In the genomic region with DNA sequence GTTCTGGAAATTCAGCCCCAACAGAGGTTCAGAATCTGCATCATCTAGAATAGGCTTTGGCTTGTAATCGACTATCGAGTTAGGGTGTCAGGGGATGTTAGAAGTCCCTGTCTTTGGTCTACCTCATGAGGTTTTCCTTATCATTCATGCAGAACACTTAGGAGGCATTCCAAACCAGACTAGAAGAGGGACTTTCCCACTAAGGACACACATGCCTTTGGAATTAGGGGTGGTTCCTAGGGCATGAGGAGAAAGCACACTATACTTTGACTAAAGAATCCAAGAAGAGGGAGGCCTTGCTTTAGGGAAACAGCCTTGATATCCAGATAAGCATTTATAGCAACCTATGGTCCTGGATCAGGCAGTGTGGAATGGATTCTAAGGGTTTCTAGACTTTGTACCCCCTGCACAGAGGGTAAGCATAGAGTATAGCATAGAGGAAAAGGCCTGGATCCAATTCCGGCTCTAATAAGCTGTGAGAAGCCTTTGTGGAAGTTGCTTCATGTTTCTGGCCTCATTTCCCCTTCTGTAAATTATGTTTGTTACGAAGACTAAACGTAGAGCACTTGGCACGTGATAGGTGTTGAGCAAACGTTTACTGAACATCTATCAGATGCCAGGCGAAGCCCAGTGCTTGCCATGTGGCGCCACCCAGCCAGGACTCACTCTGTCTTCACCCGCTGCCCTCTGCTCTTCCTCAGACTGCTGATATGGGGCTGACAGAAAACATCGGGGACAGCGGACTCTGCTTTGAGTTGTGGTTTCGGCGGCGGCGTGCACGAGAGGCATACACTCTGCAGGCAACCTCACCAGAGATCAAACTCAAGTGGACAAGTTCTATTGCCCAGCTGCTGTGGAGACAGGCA, we compare ENCODE assay signal across 10 cellular contexts. TPM values are rescaled to one million over a fixed set of nuclear protein-coding genes. Genes with fewer than 3 reads are reported as not detected.
DNase-seq lines count a peak whose midpoint lies in the region; ATAC-seq and TF ChIP-seq lines count a peak whose summit lies in the region.
"Had no signal": no experiment of that assay in that cellular context is flagged by ENCODE, and none has a peak within 500 bp of the region (broad histone marks: within the 10 kb centered on the region; RNA-seq: fewer than 3 reads in every experiment).

No MANE protein-coding gene starts in this region.

- WGBS in H9 (ENCODE audit: extremely low coverage, insufficient read length, low lambda C conversion rate), result no CpG with 5 or more reads among the region's 17 CpGs

- H3K9me3 ChIP-seq in CD4-positive, alpha-beta memory T cell (ENCODE audit: control insufficient read depth in 1 of 2, low read length in 2 of 2), result no peaks in the 10 kb centered on the region
- H3K9me3 ChIP-seq in neutrophil, result no peaks in the 10 kb centered on the region
- H3K9me3 ChIP-seq in colonic mucosa, result no peaks in the 10 kb centered on the region
- no peaks in the 10 kb centered on the region for H3K9me3 ChIP-seq in H9 (ENCODE audit: control insufficient read depth, low read depth, low read length)

- no peaks in the 10 kb centered on the region for H3K36me3 ChIP-seq in CD4-positive, alpha-beta memory T cell (ENCODE audit: insufficient read depth, low read length)
- H3K36me3 ChIP-seq in neutrophil (peaks cover 40% of the 10 kb centered on the region), colonic mucosa (peaks cover 13% of the 10 kb centered on the region)

- no peak overlapping the region for H2AFZ ChIP-seq in H9 (ENCODE audit: low read length)

- no peak overlapping the region for H3K9ac ChIP-seq in colonic mucosa (ENCODE audit: low read depth in 2 of 2, low read length in 2 of 2)
- H3K9ac ChIP-seq in H9 (ENCODE audit: extremely low read depth, insufficient read length, low read length), result no peak overlapping the region

- TF ChIP-seq CTCF in fibroblast of the aortic adventitia (IDR thresholded peaks at IDR 0.05; ENCODE audit: insufficient read depth, low read length) (no peak), neutrophil (IDR thresholded peaks at IDR 0.05) (peak; percentile 14), colonic mucosa (IDR thresholded peaks at IDR 0.05) (no peak), H9 (conservative IDR thresholded peaks at IDR 0.05) (no peak), GM10248 (IDR thresholded peaks at IDR 0.05; ENCODE audit: control extremely low read depth, extremely low read depth, low read depth, missing control alignments) (no peak)

- H2AK5ac ChIP-seq in H9 (ENCODE audit: insufficient read length, low read length), result no peak overlapping the region

- H2BK12ac ChIP-seq in H9 (ENCODE audit: insufficient read length, low read depth, low read length), result no peak overlapping the region

- no peaks in the 10 kb centered on the region for H3K27me3 ChIP-seq in CD4-positive, alpha-beta memory T cell (ENCODE audit: insufficient read depth, low read length)
- H3K27me3 ChIP-seq in neutrophil, result no peaks in the 10 kb centered on the region
- no peaks in the 10 kb centered on the region for H3K27me3 ChIP-seq in colonic mucosa
- H3K27me3 ChIP-seq in H9 (ENCODE audit: insufficient read depth, low read length), result no peaks in the 10 kb centered on the region

- no peak overlapping the region for H3K4me3 ChIP-seq in CD4-positive, alpha-beta memory T cell (ENCODE audit: low read length in 2 of 2)
- H3K4me3 ChIP-seq in fibroblast of the aortic adventitia (ENCODE audit: low read depth, low read length), result no peak overlapping the region
- H3K4me3 ChIP-seq in neutrophil (ENCODE audit: low read depth in 1 of 2, low read length in 1 of 2), result peak overlapping the region; percentile 60 to 71
- no peak overlapping the region for H3K4me3 ChIP-seq in colonic mucosa

- H4K5ac ChIP-seq in H9 (ENCODE audit: insufficient read length, low read depth, low read length), result no peak overlapping the region

- H3K36me3 Mint-ChIP-seq in CD4-positive, alpha-beta memory T cell, result peaks cover 0 to 2% of the 10 kb centered on the region in 2 donors
- H3K36me3 Mint-ChIP-seq in H9 (ENCODE audit: insufficient read depth in 1 of 3, low read depth in 3 of 3), result peaks cover 57 to 94% (median 81%) of the 10 kb centered on the region in 3 experiments
- no peaks in the 10 kb centered on the region for H3K36me3 Mint-ChIP-seq in activated naive CD4-positive, alpha-beta T cell treated with anti-CD3 and anti-CD28 coated beads, Interleukin-2, amount 50 U/mL, for 72 hours

- no peak overlapping the region for H3T11ph ChIP-seq in H9 (ENCODE audit: low read length)

- H3K27ac ChIP-seq in CD4-positive, alpha-beta memory T cell (ENCODE audit: low read depth, low read length), result no peak overlapping the region
- H3K27ac ChIP-seq in neutrophil, result peak overlapping the region; percentile 97
- no peak overlapping the region for H3K27ac ChIP-seq in colonic mucosa
- H3K27ac ChIP-seq in H9 (ENCODE audit: insufficient read length, low read depth, low read length), result no peak overlapping the region

- H4K8ac ChIP-seq in H9 (replicated peaks; ENCODE audit: insufficient read length, low read depth, low read length), result no peak overlapping the region

- H3K4me1 Mint-ChIP-seq in CD4-positive, alpha-beta memory T cell, result peaks cover 20 to 36% (median 28%) of the 10 kb centered on the region in 4 donors
- peaks cover 16% of the 10 kb centered on the region in 2 experiments for H3K4me1 Mint-ChIP-seq in H9

- no peak overlapping the region for H3K18ac ChIP-seq in H9 (ENCODE audit: insufficient read length, low read depth, low read length)

- H3K79me1 ChIP-seq in H9 (ENCODE audit: insufficient read depth, low read depth, low read length, poor library complexity, severe bottlenecking), result no peaks in the 10 kb centered on the region

- H4K91ac ChIP-seq in H9 (ENCODE audit: insufficient read length, low read depth, low read length), result no peak overlapping the region

- H3K27me3 Mint-ChIP-seq in CD4-positive, alpha-beta memory T cell, result peaks cover 0 to 1% of the 10 kb centered on the region in 2 donors
- peaks cover 2% of the 10 kb centered on the region; the same call in 1 of the 2 replicates for H3K27me3 Mint-ChIP-seq in H9 (ENCODE audit: low read depth)

- no peak overlapping the region for H3K4me2 ChIP-seq in H9 (ENCODE audit: insufficient read depth, insufficient read length, low read length)

- no peak overlapping the region for H3K23ac ChIP-seq in H9 (ENCODE audit: insufficient read length, low read depth, low read length)

- no peak overlapping the region for H3K56ac ChIP-seq in H9 (ENCODE audit: insufficient read length, low read depth, low read length)

- CTCF ChIA-PET in CD4-positive, alpha-beta memory T cell (lab: Charles Lee; ENCODE audit: partially characterized antibody), result interaction anchor here (1.2 to 3.5 kb wide), 3 partner anchors 19 to 71 kb away, joined by 7 to 23 read pairs (median 11); no protein-coding TSS in a partner anchor
- CTCF ChIA-PET in GM10248 (lab: Yijun Ruan, JAX), result interaction anchor here (0.8 to 5.7 kb wide), 6 partner anchors 17 to 70 kb away, joined by 3 to 62 read pairs (median 16); a partner anchor contains a TSS

- no peak overlapping the region for H2BK20ac ChIP-seq in H9 (ENCODE audit: low read depth, low read length, poor library complexity, severe bottlenecking)

- peaks cover 18% of the 10 kb centered on the region for H3K4me1 ChIP-seq in CD4-positive, alpha-beta memory T cell (ENCODE audit: insufficient read depth, low read length)
- H3K4me1 ChIP-seq in neutrophil (ENCODE audit: control insufficient read depth in 1 of 2, insufficient read depth in 1 of 2, low read depth in 1 of 2, low read length in 1 of 2) (peaks cover 50 to 58% of the 10 kb centered on the region in 2 experiments), colonic mucosa (peaks cover 4% of the 10 kb centered on the region), H9 (ENCODE audit: insufficient read depth, low read length) (no peaks in the 10 kb centered on the region; the same call in 1 of the 2 replicates)

- intact Hi-C loops in CD4-positive, alpha-beta memory T cell (cut with micrococcal nuclease), result no loop called here
- intact Hi-C loops in colonic mucosa (cut with DNase I), result no loop called here

- POLR2A ChIA-PET in CD4-positive, alpha-beta memory T cell (lab: Charles Lee; ENCODE audit: partially characterized antibody), result interaction anchor here (1.3 kb wide), 1 partner anchor 19 kb away, joined by 4 read pairs; no protein-coding TSS in a partner anchor
- POLR2A ChIA-PET in GM10248 (lab: Yijun Ruan, JAX), result no interaction called here

- no peaks in the 10 kb centered on the region for H3K23me2 ChIP-seq in H9 (ENCODE audit: insufficient read length, low read depth, low read length, poor library complexity, severe bottlenecking)

- H4K20me1 ChIP-seq in H9 (ENCODE audit: control insufficient read depth, insufficient read depth, insufficient read length), result no peaks in the 10 kb centered on the region

- no peak overlapping the region for H3K14ac ChIP-seq in H9 (ENCODE audit: insufficient read depth, low read length)

- H3K79me2 ChIP-seq in H9 (ENCODE audit: insufficient read depth, low read length), result no peaks in the 10 kb centered on the region

- no peak for ATAC-seq in activated naive CD4-positive, alpha-beta T cell treated with anti-CD3 and anti-CD28 coated beads, Interleukin-2, amount 50 U/mL, for 72 hours

- H2BK15ac ChIP-seq in H9 (ENCODE audit: low read depth, low read length), result no peak overlapping the region

- no peak overlapping the region for H3K4ac ChIP-seq in H9 (ENCODE audit: low read depth, low read length)

- H2BK120ac ChIP-seq in H9 (ENCODE audit: low read depth, low read length, poor library complexity, severe bottlenecking), result no peak overlapping the region

- no peak overlapping the region for H2BK5ac ChIP-seq in H9 (ENCODE audit: insufficient read length, low read length)

- H3K9me3 Mint-ChIP-seq in CD4-positive, alpha-beta memory T cell, result peaks cover 0 to 3% (median 0%) of the 10 kb centered on the region in 8 donors
- no peaks in the 10 kb centered on the region; a peak in 1 of 5 replicates for H3K9me3 Mint-ChIP-seq in H9
- no peaks in the 10 kb centered on the region for H3K9me3 Mint-ChIP-seq in activated naive CD4-positive, alpha-beta T cell treated with anti-CD3 and anti-CD28 coated beads, Interleukin-2, amount 50 U/mL, for 72 hours

- H3K27ac Mint-ChIP-seq in CD4-positive, alpha-beta memory T cell, result peak overlapping the region; percentile 62 to 100 (median 99)
- H3K27ac Mint-ChIP-seq in H9, result peak overlapping the region in 1 of 3 experiments; percentile 69; a peak in 1 of 7 replicates
- H3K27ac Mint-ChIP-seq in activated naive CD4-positive, alpha-beta T cell treated with anti-CD3 and anti-CD28 coated beads, Interleukin-2, amount 50 U/mL, for 72 hours, result peak overlapping the region in 1 of 2 donors; percentile 24

- DNase-seq in CD4-positive, alpha-beta memory T cell, result no peak
- DNase-seq in RPMI7951 (ENCODE audit: low read depth), result peak; percentile 63
- DNase-seq in fibroblast of the aortic adventitia (ENCODE audit: low read depth), result peak; percentile 85
- no peak for DNase-seq in colonic mucosa
- DNase-seq in H9, result no peak
- DNase-seq in GM10248 (ENCODE audit: extremely low spot score), result no peak
- DNase-seq in activated naive CD4-positive, alpha-beta T cell treated with anti-CD3 and anti-CD28 coated beads, Interleukin-2, amount 50 U/mL, for 72 hours (ENCODE audit: low spot score in 2 of 2), result no peak

- H3K4me3 Mint-ChIP-seq in CD4-positive, alpha-beta memory T cell, result peak overlapping the region in 1 of 8 donors; percentile 46
- H3K4me3 Mint-ChIP-seq in H9, result no peak overlapping the region; a peak in 1 of 5 replicates

RNA-seq across cellular contexts. Expression of a gene that starts 13.2 kb away (rescaled TPM):
- total RNA-seq in CD4-positive, alpha-beta memory T cell, result 1 to 10 TPM; 7.6 to 8.0 TPM
- 1 to 10 TPM in 1 of 2 donors, under 1 TPM in 1; 0.80 to 3.0 TPM for polyA plus RNA-seq in CD4-positive, alpha-beta memory T cell
- 2.9 and 4.2 TPM in 2 replicates for total RNA-seq in RPMI7951 (2014; rRNA removed; shearing (Covaris generic))
- total RNA-seq in fibroblast of the aortic adventitia (ENCODE audit: low replicate concordance), result 5.9 and 22.4 TPM in 2 replicates
- 10 to 100 TPM; 44.0 to 79.6 TPM for total RNA-seq in colonic mucosa
- total RNA-seq in H9 (2021), result 84.5 and 87.6 TPM in 2 replicates
- total RNA-seq in activated naive CD4-positive, alpha-beta T cell treated with anti-CD3 and anti-CD28 coated beads, Interleukin-2, amount 50 U/mL, for 72 hours, result 10 to 100 TPM; 10.0 to 21.9 TPM

RNA-seq across cellular contexts. Expression of a gene that starts 15.1 kb away (rescaled TPM):
- total RNA-seq in CD4-positive, alpha-beta memory T cell, result under 1 TPM; 0.42 to 0.49 TPM
- polyA plus RNA-seq in CD4-positive, alpha-beta memory T cell, result under 1 TPM; 0.52 to 0.66 TPM
- 26.0 and 38.4 TPM in 2 replicates for total RNA-seq in RPMI7951 (2014; rRNA removed; shearing (Covaris generic))
- total RNA-seq in fibroblast of the aortic adventitia (ENCODE audit: low replicate concordance) (47.4 and 71.9 TPM in 2 replicates), colonic mucosa (10 to 100 TPM; 49.5 to 66.9 TPM), H9 (2021) (71.1 and 71.4 TPM in 2 replicates)
- total RNA-seq in activated naive CD4-positive, alpha-beta T cell treated with anti-CD3 and anti-CD28 coated beads, Interleukin-2, amount 50 U/mL, for 72 hours, result under 1 TPM in 1 of 2 donors, not detected in 1; 0.23 TPM

RNA-seq across cellular contexts. Expression of a gene that starts 15.6 kb away (rescaled TPM):
- total RNA-seq in CD4-positive, alpha-beta memory T cell, result not detected
- not detected for polyA plus RNA-seq in CD4-positive, alpha-beta memory T cell
- total RNA-seq in RPMI7951 (2014; rRNA removed; shearing (Covaris generic)), result not detected in 2 replicates
- total RNA-seq in fibroblast of the aortic adventitia (ENCODE audit: low replicate concordance) (0.27 TPM in 1 of 2 replicates, not detected in the other), colonic mucosa (10 to 100 TPM; 28.8 to 48.3 TPM), H9 (2021) (1.9 and 2.2 TPM in 2 replicates)
- total RNA-seq in activated naive CD4-positive, alpha-beta T cell treated with anti-CD3 and anti-CD28 coated beads, Interleukin-2, amount 50 U/mL, for 72 hours, result under 1 TPM in 1 of 2 donors, not detected in 1; 0.25 TPM
- total RNA-seq: skeletal muscle tissue had no signal

RNA-seq across cellular contexts. Expression of a gene that starts 27.6 kb away (rescaled TPM):
- not detected for total RNA-seq in CD4-positive, alpha-beta memory T cell
- not detected for polyA plus RNA-seq in CD4-positive, alpha-beta memory T cell
- not detected in 2 replicates for total RNA-seq in RPMI7951 (2014; rRNA removed; shearing (Covaris generic))
- not detected in 2 replicates for total RNA-seq in fibroblast of the aortic adventitia (ENCODE audit: low replicate concordance)
- total RNA-seq in colonic mucosa, result not detected
- total RNA-seq in H9 (2021), result not detected in 2 replicates
- not detected for total RNA-seq in activated naive CD4-positive, alpha-beta T cell treated with anti-CD3 and anti-CD28 coated beads, Interleukin-2, amount 50 U/mL, for 72 hours
- total RNA-seq: skeletal muscle tissue had no signal
- polyA plus RNA-seq: adipose tissue had no signal

RNA-seq across cellular contexts. Expression of a gene that starts 43.1 kb away (rescaled TPM):
- not detected for total RNA-seq in CD4-positive, alpha-beta memory T cell
- not detected for polyA plus RNA-seq in CD4-positive, alpha-beta memory T cell
- total RNA-seq in RPMI7951 (2014; rRNA removed; shearing (Covaris generic)), result not detected in 2 replicates
- total RNA-seq in fibroblast of the aortic adventitia (ENCODE audit: low replicate concordance), result not detected in 2 replicates
- total RNA-seq in colonic mucosa, result under 1 TPM; 0.16 to 0.30 TPM
- total RNA-seq in H9 (2021), result not detected in 2 replicates
- not detected for total RNA-seq in activated naive CD4-positive, alpha-beta T cell treated with anti-CD3 and anti-CD28 coated beads, Interleukin-2, amount 50 U/mL, for 72 hours
- total RNA-seq: skeletal muscle tissue had no signal

Comparison
In these comparisons a context has a peak if more than half of its experiments do, and no peak if none do; other contexts are left out.
1. DNase-seq: peak in RPMI7951 (single experiment) and fibroblast of the aortic adventitia (single experiment); none in CD4-positive, alpha-beta memory T cell (0 of 5), colonic mucosa (single experiment), H9 (single experiment), GM10248 (single experiment) and activated naive CD4-positive, alpha-beta T cell treated with anti-CD3 and anti-CD28 coated beads, Interleukin-2, amount 50 U/mL, for 72 hours (0 of 2).
2. H3K4me3 ChIP-seq: peak in neutrophil (2 of 2); none in CD4-positive, alpha-beta memory T cell (0 of 2), fibroblast of the aortic adventitia (single experiment) and colonic mucosa (single experiment).
3. RNA of a gene that starts 15.1 kb away (total RNA-seq): 71.1 to 71.4 TPM in H9, 49.5 to 66.9 TPM in colonic mucosa, 47.4 to 71.9 TPM in fibroblast of the aortic adventitia and 26.0 to 38.4 TPM in RPMI7951; 0.42 to 0.49 TPM in CD4-positive, alpha-beta memory T cell and 0.23 TPM in activated naive CD4-positive, alpha-beta T cell treated with anti-CD3 and anti-CD28 coated beads, Interleukin-2, amount 50 U/mL, for 72 hours; every median in the first group is over 10 times any median in the second.